Comparison of ENCODE assay signal across 22 cellular contexts in genomic region chr7:900331-901040, GRCh38. TPM values are rescaled to one million over a fixed set of nuclear protein-coding genes. Genes with fewer than 3 reads are reported as not detected.
DNase-seq lines count a peak whose midpoint lies in the region; ATAC-seq and TF ChIP-seq lines count a peak whose summit lies in the region.
"Had no signal": no experiment of that assay in that cellular context is flagged by ENCODE, and none has a peak within 500 bp of the region (broad histone marks: within the 10 kb centered on the region; RNA-seq: fewer than 3 reads in every experiment).

No MANE protein-coding gene starts in this region.

- peak overlapping the region in 2 of 3 experiments; percentile 57 to 70; a peak in 1 of 7 replicates for H3K27ac Mint-ChIP-seq in H9
- H3K27ac Mint-ChIP-seq: activated CD4-positive, alpha-beta T cell treated with anti-CD3 and anti-CD28 coated beads, Interleukin-2, amount 10 ng/mL, durations not matched to agents 7 days and 5 days; activated naive CD8-positive, alpha-beta T cell; WTC11 had no signal

- no peak overlapping the region for H3K18ac ChIP-seq in H9 (ENCODE audit: insufficient read length, low read depth, low read length)

- H3T11ph ChIP-seq in H9 (ENCODE audit: low read length) = no peak overlapping the region

- peaks cover 11% of the 10 kb centered on the region for H3K27me3 ChIP-seq in A673 (replicated peaks; ENCODE audit: insufficient read depth, low read depth, low read length, poor library complexity)
- H3K27me3 ChIP-seq in H9 (ENCODE audit: insufficient read depth, low read length) = no peaks in the 10 kb centered on the region; the same call in 1 of the 2 replicates
- H3K27me3 ChIP-seq in dorsolateral prefrontal cortex = no peaks in the 10 kb centered on the region
- H3K27me3 ChIP-seq in spleen (replicated peaks in 1 of 7) = peaks cover 0 to 17% (median 0%) of the 10 kb centered on the region in 7 donors
- no peaks in the 10 kb centered on the region for H3K27me3 ChIP-seq in Karpas-422 (ENCODE audit: low read length)
- H3K27me3 ChIP-seq: right atrium auricular region had no signal

- no peak overlapping the region for H4K91ac ChIP-seq in H9 (ENCODE audit: insufficient read length, low read depth, low read length)

- no peak overlapping the region for H2AFZ ChIP-seq in H9 (ENCODE audit: low read length)
- no peak overlapping the region for H2AFZ ChIP-seq in Karpas-422 (ENCODE audit: low read length)
- H2AFZ ChIP-seq: parathyroid adenoma had no signal

- no peak overlapping the region for H4K8ac ChIP-seq in H9 (replicated peaks; ENCODE audit: insufficient read length, low read depth, low read length)

- no peak overlapping the region for H3K4ac ChIP-seq in H9 (ENCODE audit: low read depth, low read length)

- H3K9me3 Mint-ChIP-seq in H9 = no peaks in the 10 kb centered on the region; a peak in 1 of 5 replicates
- H3K9me3 Mint-ChIP-seq: activated CD4-positive, alpha-beta T cell treated with anti-CD3 and anti-CD28 coated beads, Interleukin-2, amount 10 ng/mL, durations not matched to agents 7 days and 5 days; CD8-positive, alpha-beta memory T cell; WTC11 had no signal

- H3K9me3 ChIP-seq in A673 (ENCODE audit: low read depth, low read length, poor library complexity, severe bottlenecking) (no peaks in the 10 kb centered on the region), H9 (ENCODE audit: control insufficient read depth, low read depth, low read length) (no peaks in the 10 kb centered on the region), spleen (no peaks in the 10 kb centered on the region), Karpas-422 (ENCODE audit: low read length) (no peaks in the 10 kb centered on the region)
- H3K9me3 ChIP-seq: right atrium auricular region, suprapubic skin had no signal

- H3K56ac ChIP-seq in H9 (ENCODE audit: insufficient read length, low read depth, low read length) = no peak overlapping the region

- BruUV-seq in A673 (replicated peaks; lab: Mats Ljungman, UMichigan) = no TSS peak

- H3K36me3 ChIP-seq in A673 (ENCODE audit: insufficient read depth, low read length, poor library complexity, severe bottlenecking) (peaks cover 10% of the 10 kb centered on the region), spleen (peaks cover 0 to 79% (median 33%) of the 10 kb centered on the region in 6 donors), Karpas-422 (ENCODE audit: insufficient read depth, low read length) (no peaks in the 10 kb centered on the region; the same call in 1 of the 2 replicates)

- no CpG with 5 or more reads among the region's 26 CpGs for WGBS in H9 (ENCODE audit: extremely low coverage, insufficient read length, low lambda C conversion rate)
- WGBS in spleen, 5 donors = 80 to 95% (median 84%) methylated on average over 4 to 26 of the region's 26 CpGs

- H3K9me2 ChIP-seq in Karpas-422 (replicated peaks; ENCODE audit: insufficient read depth, low read length) = no peaks in the 10 kb centered on the region

- H3K4me1 Mint-ChIP-seq in H9 = peaks cover 2 to 3% of the 10 kb centered on the region in 2 experiments; a peak in 1 of 4 replicates
- H3K4me1 Mint-ChIP-seq: activated CD4-positive, alpha-beta T cell treated with anti-CD3 and anti-CD28 coated beads, Interleukin-2, amount 10 ng/mL, durations not matched to agents 7 days and 5 days; WTC11 had no signal

- H2BK15ac ChIP-seq in H9 (ENCODE audit: low read depth, low read length) = no peak overlapping the region

- ATAC-seq in HG02642 (IDR thresholded peaks at IDR 0.05; ENCODE audit: poor library complexity, unreplicated experiment) = no peak

- no peak overlapping the region for H3K23ac ChIP-seq in H9 (ENCODE audit: insufficient read length, low read depth, low read length)

- no peak overlapping the region for H3K9ac ChIP-seq in H9 (ENCODE audit: extremely low read depth, insufficient read length, low read length)
- H3K9ac ChIP-seq in Karpas-422 (ENCODE audit: low read length) = no peak overlapping the region
- H3K9ac ChIP-seq: parathyroid adenoma had no signal

- TF ChIP-seq CTCF in A673 (conservative IDR thresholded peaks at IDR 0.05; ENCODE audit: low read depth, low read length) = no peak
- no peak for TF ChIP-seq CTCF in H9 (conservative IDR thresholded peaks at IDR 0.05)
- no peak for TF ChIP-seq CTCF in dorsolateral prefrontal cortex (IDR thresholded peaks at IDR 0.05 in 54 of 56, conservative IDR thresholded peaks at IDR 0.05 in 2 of 56; ENCODE audit: low read depth in 1 of 56, partially characterized antibody in 56 of 56)
- no peak for TF ChIP-seq CTCF in spleen (IDR thresholded peaks at IDR 0.05 in 8 of 11, conservative IDR thresholded peaks at IDR 0.05 in 3 of 11)

- H3K14ac ChIP-seq in H9 (ENCODE audit: insufficient read depth, low read length) = no peak overlapping the region

- POLR2A ChIA-PET in A673 (lab: Charles Lee; ENCODE audit: low non-redundant PET) = no interaction called here

- peaks cover 13% of the 10 kb centered on the region for H3K27me3 Mint-ChIP-seq in H9 (ENCODE audit: low read depth)
- H3K27me3 Mint-ChIP-seq: activated CD4-positive, alpha-beta T cell treated with anti-CD3 and anti-CD28 coated beads, Interleukin-2, amount 10 ng/mL, durations not matched to agents 7 days and 5 days; activated naive CD8-positive, alpha-beta T cell; CD8-positive, alpha-beta memory T cell had no signal

- DNase-seq in A673 (ENCODE audit: low spot score) = no peak
- DNase-seq in H9 = no peak
- DNase-seq in dorsolateral prefrontal cortex = no peak
- DNase-seq in spleen = no peak
- DNase-seq in ureter (ENCODE audit: low spot score) = no peak
- no peak for DNase-seq in posterior cingulate gyrus
- DNase-seq in Karpas-422 = no peak
- DNase-seq: activated CD4-positive, alpha-beta T cell treated with anti-CD3 and anti-CD28 coated beads, Interleukin-2, amount 10 ng/mL, durations not matched to agents 7 days and 5 days; activated effector memory CD4-positive, alpha-beta T cell treated with Interleukin-2 at 50 U/mL for 16 hours; activated T-cell treated with anti-CD3 and anti-CD28 coated beads, Interleukin-2, amount 50 U/mL, for 1 hour; aorta; CD8-positive, alpha-beta memory T cell; effector memory CD4-positive, alpha-beta T cell; H7; stimulated activated CD4-positive, alpha-beta T cell treated with anti-CD3 and anti-CD28 coated beads, Interleukin-2, amount 100 ng/mL, for 48 hours had no signal

- no peaks in the 10 kb centered on the region for H3K23me2 ChIP-seq in H9 (ENCODE audit: insufficient read length, low read depth, low read length, poor library complexity, severe bottlenecking)

- H3K79me2 ChIP-seq in H9 (ENCODE audit: insufficient read depth, low read length) (no peaks in the 10 kb centered on the region), Karpas-422 (ENCODE audit: low read length) (no peaks in the 10 kb centered on the region)
- H3K79me2 ChIP-seq: parathyroid adenoma had no signal

- no peak overlapping the region for H2BK12ac ChIP-seq in H9 (ENCODE audit: insufficient read length, low read depth, low read length)

- peaks cover 16% of the 10 kb centered on the region for H3K4me1 ChIP-seq in A673 (ENCODE audit: insufficient read depth, low read length, poor library complexity, severe bottlenecking)
- no peaks in the 10 kb centered on the region for H3K4me1 ChIP-seq in H9 (ENCODE audit: insufficient read depth, low read length)
- H3K4me1 ChIP-seq in spleen = peaks cover 0 to 47% (median 19%) of the 10 kb centered on the region in 6 donors
- H3K4me1 ChIP-seq in Karpas-422 (ENCODE audit: low read length) = no peaks in the 10 kb centered on the region

- H3K4me3 Mint-ChIP-seq in H9 = no peak overlapping the region
- H3K4me3 Mint-ChIP-seq: activated CD4-positive, alpha-beta T cell treated with anti-CD3 and anti-CD28 coated beads, Interleukin-2, amount 10 ng/mL, durations not matched to agents 7 days and 5 days; activated naive CD8-positive, alpha-beta T cell; CD8-positive, alpha-beta memory T cell; WTC11 had no signal

- no peak overlapping the region for H3K4me3 ChIP-seq in A673 (ENCODE audit: low read depth, low read length, poor library complexity, severe bottlenecking)
- H3K4me3 ChIP-seq in dorsolateral prefrontal cortex = no peak overlapping the region
- H3K4me3 ChIP-seq in spleen = no peak overlapping the region
- H3K4me3 ChIP-seq in Karpas-422 (ENCODE audit: low read length) = no peak overlapping the region
- H3K4me3 ChIP-seq: right atrium auricular region, suprapubic skin had no signal

- peaks cover 7 to 16% (median 15%) of the 10 kb centered on the region in 3 experiments; a peak in 6 of 7 replicates for H3K36me3 Mint-ChIP-seq in H9 (ENCODE audit: insufficient read depth in 1 of 3, low read depth in 3 of 3)

- no peak for TF ChIP-seq POLR2A in spleen (IDR thresholded peaks at IDR 0.05)

- no peak overlapping the region for H2BK5ac ChIP-seq in H9 (ENCODE audit: insufficient read length, low read length)

- intact Hi-C loops in A673 (cut with micrococcal nuclease; ENCODE audit: unreplicated experiment) = no loop called here
- intact Hi-C loops in dorsolateral prefrontal cortex (cut with DNase I) = no loop called here
- intact Hi-C loops in spleen (cut with DNase I; ENCODE audit: low total_unique reads) = loop anchor here (10.0 kb wide), 1 partner anchor 54 kb away; the partner anchor contains the start of gene ADAP1
- intact Hi-C loops in posterior cingulate gyrus (cut with DNase I) = no loop called here

- CTCF ChIA-PET in A673 (lab: Charles Lee) = no interaction called here

- no peaks in the 10 kb centered on the region for H4K20me1 ChIP-seq in H9 (ENCODE audit: control insufficient read depth, insufficient read depth, insufficient read length)
- H4K20me1 ChIP-seq in Karpas-422 (ENCODE audit: insufficient read depth, low read depth, low read length) = peaks cover 5% of the 10 kb centered on the region; the same call in 1 of the 2 replicates

- H2BK120ac ChIP-seq in H9 (ENCODE audit: low read depth, low read length, poor library complexity, severe bottlenecking) = no peak overlapping the region

- no peak overlapping the region for H4K5ac ChIP-seq in H9 (ENCODE audit: insufficient read length, low read depth, low read length)

- no peak overlapping the region for H2AK5ac ChIP-seq in H9 (ENCODE audit: insufficient read length, low read length)

- H3K4me2 ChIP-seq in H9 (ENCODE audit: insufficient read depth, insufficient read length, low read length) = no peak overlapping the region
- H3K4me2 ChIP-seq in Karpas-422 (ENCODE audit: low read depth, low read length, poor library complexity, severe bottlenecking) = no peak overlapping the region

- no peak overlapping the region for H2BK20ac ChIP-seq in H9 (ENCODE audit: low read depth, low read length, poor library complexity, severe bottlenecking)

- H3K27ac ChIP-seq in A673 (ENCODE audit: low read depth, low read length, poor library complexity, severe bottlenecking) (peak overlapping the region; percentile 54), H9 (ENCODE audit: insufficient read length, low read depth, low read length) (no peak overlapping the region), dorsolateral prefrontal cortex (peak overlapping the region in 50 of 59 donors; percentile 3 to 83 (median 64)), spleen (peak overlapping the region in 7 of 8 donors; percentile 20 to 65 (median 53)), Karpas-422 (ENCODE audit: low read length) (no peak overlapping the region)
- H3K27ac ChIP-seq: epithelial cell of prostate, parathyroid adenoma, right atrium auricular region, suprapubic skin had no signal

- H3K79me1 ChIP-seq in H9 (ENCODE audit: insufficient read depth, low read depth, low read length, poor library complexity, severe bottlenecking) = no peaks in the 10 kb centered on the region

RNA-seq across cellular contexts. Expression of gene GET4, which starts 24.1 kb away (rescaled TPM):
- 49.7 and 51.9 TPM in 2 replicates for total RNA-seq in A673 (2021)
- 70.2 and 75.1 TPM in 2 replicates for total RNA-seq in H9 (2021)
- total RNA-seq in dorsolateral prefrontal cortex = 10 to 100 TPM; 25.4 to 54.1 (median 40.7) TPM
- 10 to 100 TPM; 25.4 to 39.5 (median 34.4) TPM for total RNA-seq in spleen
- polyA plus RNA-seq in spleen = 10 to 100 TPM; 40.0 to 63.0 (median 53.9) TPM
- total RNA-seq in ureter = 43.4 TPM
- total RNA-seq in Karpas-422 (2014; rRNA removed; shearing (Covaris generic); ENCODE audit: low replicate concordance) = 16.2 and 33.3 TPM in 2 replicates

RNA-seq across cellular contexts. Expression of gene ADAP1, which starts 54.0 kb away (rescaled TPM):
- 16.4 and 18.6 TPM in 2 replicates for total RNA-seq in A673 (2021)
- total RNA-seq in H9 (2021) = 6.2 and 6.8 TPM in 2 replicates
- total RNA-seq in dorsolateral prefrontal cortex = 100 to 1,000 TPM in 118 of 120 experiments, 10 to 100 TPM in 2; 97.0 to 199 (median 136) TPM
- 10 to 100 TPM; 18.1 to 35.4 (median 25.7) TPM for total RNA-seq in spleen
- 10 to 100 TPM in 2 of 3 donors, 1 to 10 TPM in 1; 8.7 to 38.6 (median 12.8) TPM for polyA plus RNA-seq in spleen
- total RNA-seq in ureter = 20.6 TPM
- total RNA-seq in Karpas-422 (2014; rRNA removed; shearing (Covaris generic); ENCODE audit: low replicate concordance) = not detected in 2 replicates

Comparison
In these comparisons a context has a peak if more than half of its experiments do, and no peak if none do; other contexts are left out.
1. H3K27ac ChIP-seq: peak in A673 (single experiment), dorsolateral prefrontal cortex (50 of 59) and spleen (7 of 8); none in H9 (single experiment) and Karpas-422 (single experiment).